Comparison of ENCODE assay signal across 15 cellular contexts in genomic region chr1:101283443-101283842, GRCh38. TPM values are rescaled to one million over a fixed set of nuclear protein-coding genes. Genes with fewer than 3 reads are reported as not detected.
DNase-seq lines count a peak whose midpoint lies in the region; ATAC-seq, FAIRE-seq and TF ChIP-seq lines count a peak whose summit lies in the region.
"Had no signal": no experiment of that assay in that cellular context is flagged by ENCODE, and none has a peak within 500 bp of the region (broad histone marks: within the 10 kb centered on the region; RNA-seq: fewer than 3 reads in every experiment).

No MANE protein-coding gene starts in this region.

- DNase-seq in right atrium auricular region (ENCODE audit: low spot score) (peak; percentile 5), Right ventricle myocardium inferior (ENCODE audit: missing footprints) (no peak), left kidney (ENCODE audit: low read depth, low spot score) (peak; percentile 63), small intestine (no peak), SHP77 treated with DMSO at 0.1 percent for 48 hours (lab: John Stamatoyannopoulos, UW) (no peak)
- DNase-seq in activated CD4-positive, alpha-beta memory T cell treated with anti-CD3 and anti-CD28 coated beads, Interleukin-2, amount 10 ng/mL, durations not matched to agents 7 days and 5 days: no peak
- DNase-seq: anterior cingulate cortex, mucosa of descending colon had no signal

- POLR2A ChIA-PET in activated CD4-positive, alpha-beta memory T cell treated with anti-CD3 and anti-CD28 coated beads, Interleukin-2, amount 10 ng/mL, durations not matched to agents 7 days and 5 days (lab: Charles Lee): interaction anchor here (0.7 to 13.2 kb wide), 6 partner anchors 8 to 160 kb away, joined by 3 to 391 read pairs (median 6); partner anchors contain the start of gene S1PR1

- H3K27ac Mint-ChIP-seq in activated CD4-positive, alpha-beta memory T cell treated with anti-CD3 and anti-CD28 coated beads, Interleukin-2, amount 10 ng/mL, durations not matched to agents 7 days and 5 days: peak overlapping the region; percentile 79

- peaks cover 90% of the 10 kb centered on the region for H3K4me1 Mint-ChIP-seq in activated CD4-positive, alpha-beta memory T cell treated with anti-CD3 and anti-CD28 coated beads, Interleukin-2, amount 10 ng/mL, durations not matched to agents 7 days and 5 days

- ATAC-seq in Right ventricle myocardium inferior (no peak), HG02852 (IDR thresholded peaks at IDR 0.05; ENCODE audit: unreplicated experiment) (no peak)
- ATAC-seq: left lobe of liver, mucosa of descending colon, sciatic nerve had no signal

- H3K36me3 ChIP-seq in right atrium auricular region (no peaks in the 10 kb centered on the region), small intestine (ENCODE audit: control insufficient read depth in 2 of 2, insufficient read depth in 2 of 2, low read length in 2 of 2) (no peaks in the 10 kb centered on the region)
- H3K36me3 ChIP-seq: suprapubic skin had no signal

- 65 to 73% (median 72%) methylated on average over 3 of the region's 3 CpGs for WGBS in small intestine, 3 donors

- intact Hi-C loops in Right ventricle myocardium inferior (cut with DNase I): no loop called here

- CTCF ChIA-PET in activated CD4-positive, alpha-beta memory T cell treated with anti-CD3 and anti-CD28 coated beads, Interleukin-2, amount 10 ng/mL, durations not matched to agents 7 days and 5 days (lab: Charles Lee): interaction anchor here (1.0 to 13.6 kb wide), 3 partner anchors 9 to 47 kb away, joined by 3 to 244 read pairs (median 3); partner anchors contain the start of gene S1PR1

- peaks cover 14% of the 10 kb centered on the region for H3K36me3 Mint-ChIP-seq in activated CD4-positive, alpha-beta memory T cell treated with anti-CD3 and anti-CD28 coated beads, Interleukin-2, amount 10 ng/mL, durations not matched to agents 7 days and 5 days (ENCODE audit: low read depth)

- H3K4me3 ChIP-seq in right atrium auricular region (no peak overlapping the region), small intestine (ENCODE audit: low read depth in 1 of 2, low read length in 2 of 2) (no peak overlapping the region)
- H3K4me3 ChIP-seq: mucosa of descending colon, suprapubic skin had no signal

- TF ChIP-seq CTCF in right atrium auricular region (IDR thresholded peaks at IDR 0.05): no peak

- H3K4me3 Mint-ChIP-seq in activated CD4-positive, alpha-beta memory T cell treated with anti-CD3 and anti-CD28 coated beads, Interleukin-2, amount 10 ng/mL, durations not matched to agents 7 days and 5 days: no peak overlapping the region

- no peaks in the 10 kb centered on the region for H3K27me3 ChIP-seq in right atrium auricular region
- H3K27me3 ChIP-seq in small intestine (ENCODE audit: control insufficient read depth in 2 of 2, insufficient read depth in 2 of 2, low read length in 2 of 2): no peaks in the 10 kb centered on the region
- H3K27me3 ChIP-seq: suprapubic skin had no signal

- no peak for FAIRE-seq in small intestine (lab: Jason Lieb, UNC)
- FAIRE-seq: D721Med, G401.6 had no signal

- H3K27me3 Mint-ChIP-seq in activated CD4-positive, alpha-beta memory T cell treated with anti-CD3 and anti-CD28 coated beads, Interleukin-2, amount 10 ng/mL, durations not matched to agents 7 days and 5 days: no peaks in the 10 kb centered on the region

- H3K27ac ChIP-seq in right atrium auricular region (no peak overlapping the region), small intestine (ENCODE audit: low read depth in 1 of 2, low read length in 1 of 2) (no peak overlapping the region)
- H3K27ac ChIP-seq: suprapubic skin had no signal

- H3K9me3 ChIP-seq in right atrium auricular region (peaks cover 0 to 5% of the 10 kb centered on the region in 2 donors), small intestine (ENCODE audit: control insufficient read depth, low read depth) (no peaks in the 10 kb centered on the region)
- H3K9me3 ChIP-seq: mucosa of descending colon, suprapubic skin had no signal

- H3K9me3 Mint-ChIP-seq in activated CD4-positive, alpha-beta memory T cell treated with anti-CD3 and anti-CD28 coated beads, Interleukin-2, amount 10 ng/mL, durations not matched to agents 7 days and 5 days: no peaks in the 10 kb centered on the region

- no peaks in the 10 kb centered on the region for H3K4me1 ChIP-seq in right atrium auricular region
- no peaks in the 10 kb centered on the region for H3K4me1 ChIP-seq in small intestine (ENCODE audit: control insufficient read depth in 2 of 2, insufficient read depth in 1 of 2, low read depth in 1 of 2, low read length in 1 of 2)

RNA-seq across cellular contexts. Expression of gene S1PR1, which starts 46.6 kb away (rescaled TPM):
- total RNA-seq in right atrium auricular region (100 to 1,000 TPM in 1 of 2 donors, 10 to 100 TPM in 1; 92.2 to 125 TPM), Right ventricle myocardium inferior (58.5 TPM)
- total RNA-seq in activated CD4-positive, alpha-beta memory T cell treated with anti-CD3 and anti-CD28 coated beads, Interleukin-2, amount 10 ng/mL, durations not matched to agents 7 days and 5 days: 100 to 1,000 TPM; 219 to 220 TPM
- 10 to 100 TPM in 1 of 3 donors, 1 to 10 TPM in 1, under 1 TPM in 1; 0.45 to 42.4 (median 1.9) TPM for polyA plus RNA-seq in small intestine
- total RNA-seq: osteocyte had no signal

Comparison
In these comparisons a context has a peak if more than half of its experiments do, and no peak if none do; other contexts are left out.
1. DNase-seq: peak in right atrium auricular region (single experiment) and left kidney (single experiment); none in Right ventricle myocardium inferior (single experiment), activated CD4-positive, alpha-beta memory T cell treated with anti-CD3 and anti-CD28 coated beads, Interleukin-2, amount 10 ng/mL, durations not matched to agents 7 days and 5 days (single experiment), small intestine (single experiment) and SHP77 treated with DMSO at 0.1 percent for 48 hours (single experiment).